Comparison of ENCODE assay signal across 9 cellular contexts in the genomic region with DNA sequence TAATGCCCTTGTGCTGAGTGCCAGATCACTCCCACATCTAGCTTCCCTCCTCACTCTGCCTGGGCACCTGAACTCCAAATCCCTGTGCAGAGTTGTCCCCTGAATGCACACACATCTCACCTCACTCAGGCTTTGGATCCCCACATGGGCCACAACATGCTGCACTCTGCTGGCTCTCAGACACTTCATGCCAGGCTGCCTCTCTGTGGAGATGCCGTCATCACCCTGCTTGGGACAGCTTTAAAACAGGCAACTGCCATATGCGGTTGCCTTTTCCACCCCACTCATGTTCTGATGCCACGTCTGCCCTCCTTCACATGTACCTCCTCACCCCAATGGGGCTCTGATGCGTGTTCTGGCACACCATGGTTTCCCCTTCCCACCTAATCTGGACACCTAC.
"Had no signal": no experiment of that assay in that cellular context is flagged by ENCODE, and none has a peak within 500 bp of the region (broad histone marks: within the 10 kb centered on the region; RNA-seq: fewer than 3 reads in every experiment).

No MANE protein-coding gene starts in this region.

- ATAC-seq: GM23338, HCT116, HepG2 had no signal

- H3K9ac ChIP-seq: KMS-11 had no signal

- H3K4me1 Mint-ChIP-seq: IgD-negative memory B cell had no signal

- DNase-seq: H7, KBM-7 had no signal

- H3K27ac Mint-ChIP-seq: GM23338, IgD-negative memory B cell had no signal

- H2AFZ ChIP-seq: GM23338 had no signal

- H3K4me3 ChIP-seq: GM23338, HAP-1 had no signal

- H3K36me3 Mint-ChIP-seq: IgD-negative memory B cell had no signal

- FAIRE-seq: HepG2 had no signal

- H3K4me1 ChIP-seq: HAP-1 had no signal

- H3K27ac ChIP-seq: HL-60, KMS-11 had no signal

- H3K4me2 ChIP-seq: GM23338, KMS-11 had no signal

- H3K36me3 ChIP-seq: HAP-1 had no signal

- H3K4me3 Mint-ChIP-seq: GM23338, IgD-negative memory B cell had no signal

- H3K9me3 ChIP-seq: HAP-1 had no signal
